ENCODE assay signal across 15 cellular contexts in the genomic region with DNA sequence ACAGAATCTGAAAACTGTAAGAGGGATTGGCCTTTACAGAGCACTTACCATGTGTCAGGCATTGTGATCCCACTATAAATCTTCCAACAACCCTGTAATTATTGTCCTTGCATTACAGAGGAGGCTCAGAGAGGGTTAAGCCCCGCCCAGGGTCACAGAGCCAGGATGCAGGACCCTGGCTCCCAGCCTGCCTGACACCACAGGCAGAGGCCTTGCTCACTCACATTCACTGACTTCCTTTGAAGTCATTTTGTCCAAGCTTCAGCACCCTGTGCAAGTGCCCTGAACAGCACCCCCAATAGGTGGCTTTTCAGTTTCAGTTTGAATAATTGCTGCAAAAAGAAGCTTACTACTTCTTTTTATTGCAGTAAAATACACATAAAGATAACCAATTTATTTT.
DNase-seq lines count a peak whose midpoint lies in the region; FAIRE-seq and TF ChIP-seq lines count a peak whose summit lies in the region.
"Had no signal": no experiment of that assay in that cellular context is flagged by ENCODE, and none has a peak within 500 bp of the region (broad histone marks: within the 10 kb centered on the region; RNA-seq: fewer than 3 reads in every experiment).

No MANE protein-coding gene starts in this region.

- no peaks in the 10 kb centered on the region for H3K4me1 Mint-ChIP-seq in T-helper 2 cell treated with Interferon-gamma antibody and Interleukin-4, amounts not matched to agents 5 μg/mL and 100 μg/mL, for 36 hours (ENCODE audit: low read depth)

- H3K9me1 ChIP-seq in endothelial cell of umbilical vein (replicated peaks; ENCODE audit: control insufficient read depth, extremely low read depth, insufficient read depth, low read length) = no peaks in the 10 kb centered on the region

- POLR2A ChIA-PET in endothelial cell of umbilical vein (lab: Charles Lee) = no interaction called here

- TF ChIP-seq POLR2A in endothelial cell of umbilical vein (IDR thresholded peaks at IDR 0.05; ENCODE audit: low read depth, low read length) (no peak), spleen (IDR thresholded peaks at IDR 0.05) (no peak)

- H3K27ac ChIP-seq in endothelial cell of umbilical vein (ENCODE audit: insufficient read depth, low read depth, low read length) (no peak overlapping the region), spleen (peak overlapping the region; percentile 22 to 77 (median 74))
- H3K27ac ChIP-seq: GM23248, SJSA1 had no signal

- no peak overlapping the region for H3K4me3 ChIP-seq in endothelial cell of umbilical vein (replicated peaks in 1 of 3; ENCODE audit: insufficient read depth in 1 of 3, low read depth in 1 of 3, low read length in 3 of 3)
- no peak overlapping the region for H3K4me3 ChIP-seq in spleen
- H3K4me3 ChIP-seq: GM23248, SJSA1 had no signal

- H4K20me1 ChIP-seq in endothelial cell of umbilical vein (replicated peaks; ENCODE audit: control insufficient read depth, extremely low read depth, insufficient read depth, low read length) = no peaks in the 10 kb centered on the region

- peak; percentile 6 to 28 for TF ChIP-seq CTCF in endothelial cell of umbilical vein (IDR thresholded peaks at IDR 0.05; ENCODE audit: extremely low read depth in 1 of 2, insufficient read depth in 1 of 2, low read depth in 1 of 2, low read length in 2 of 2)
- TF ChIP-seq CTCF in spleen (IDR thresholded peaks at IDR 0.05 in 8 of 11, conservative IDR thresholded peaks at IDR 0.05 in 3 of 11) = peak in 7 of 11 experiments; percentile 13 to 43 (median 34)

- H3K4me3 Mint-ChIP-seq in T-helper 2 cell treated with Interferon-gamma antibody and Interleukin-4, amounts not matched to agents 5 μg/mL and 100 μg/mL, for 36 hours = no peak overlapping the region
- H3K4me3 Mint-ChIP-seq: activated T-cell treated with anti-CD3 and anti-CD28 coated beads, Interleukin-2, amount 50 U/mL, for 24 hours had no signal

- DNase-seq in DMS 273 (lab: John Stamatoyannopoulos, UW; ENCODE audit: unreplicated experiment) = peak; percentile 8
- no peak for DNase-seq in DMS 273 treated with DMSO at 0.1 percent for 48 hours (lab: John Stamatoyannopoulos, UW)
- DNase-seq in NCI-H2227 treated with DMSO at 0.1 percent for 48 hours (lab: John Stamatoyannopoulos, UW) = peak; percentile 89
- DNase-seq in endothelial cell of umbilical vein (ENCODE audit: low read depth, low spot score) = peak; percentile 80
- DNase-seq in spleen = peak; percentile 84
- no peak for DNase-seq in middle frontal gyrus (ENCODE audit: extremely low spot score, low spot score)
- no peak for DNase-seq in medulla oblongata (ENCODE audit: extremely low spot score)
- no peak for DNase-seq in T-helper 2 cell treated with Interferon-gamma antibody and Interleukin-4, amounts not matched to agents 5 μg/mL and 100 μg/mL, for 36 hours (ENCODE audit: low spot score)
- DNase-seq: 8988T; activated CD4-positive, CD25-positive, alpha-beta regulatory T cell treated with anti-CD3 and anti-CD28 coated beads, Interleukin-2, amount 50 U/mL, for 72 hours; activated T-cell treated with anti-CD3 and anti-CD28 coated beads, Interleukin-2, amount 50 U/mL, for 24 hours; anterior cingulate cortex; GM23248; midbrain had no signal

- WGBS in spleen, 5 donors = 69 to 100% (median 70%) methylated on average over 1 of the region's 1 CpG

- H3K9ac ChIP-seq in endothelial cell of umbilical vein (replicated peaks; ENCODE audit: extremely low read depth, insufficient read depth, low read length) = no peak overlapping the region
- H3K9ac ChIP-seq: GM23248 had no signal

- no TSS peak for BruUV-seq in endothelial cell of umbilical vein (replicated peaks; lab: Mats Ljungman, UMichigan)

- H3K27ac Mint-ChIP-seq in T-helper 2 cell treated with Interferon-gamma antibody and Interleukin-4, amounts not matched to agents 5 μg/mL and 100 μg/mL, for 36 hours = no peak overlapping the region
- H3K27ac Mint-ChIP-seq: activated T-cell treated with anti-CD3 and anti-CD28 coated beads, Interleukin-2, amount 50 U/mL, for 24 hours had no signal

- no peaks in the 10 kb centered on the region for H3K79me2 ChIP-seq in endothelial cell of umbilical vein (ENCODE audit: control insufficient read depth, insufficient read depth, low read length)

- no peaks in the 10 kb centered on the region for H3K36me3 Mint-ChIP-seq in T-helper 2 cell treated with Interferon-gamma antibody and Interleukin-4, amounts not matched to agents 5 μg/mL and 100 μg/mL, for 36 hours (ENCODE audit: low read depth)

- no peaks in the 10 kb centered on the region for H3K4me1 ChIP-seq in endothelial cell of umbilical vein (ENCODE audit: control insufficient read depth, extremely low read depth, insufficient read depth, low read length)
- H3K4me1 ChIP-seq in spleen = no peaks in the 10 kb centered on the region
- H3K4me1 ChIP-seq: SJSA1 had no signal

- H3K4me2 ChIP-seq in endothelial cell of umbilical vein (ENCODE audit: insufficient read depth, low read length) = no peak overlapping the region

- H2AFZ ChIP-seq in endothelial cell of umbilical vein (ENCODE audit: low read depth, low read length) = no peak overlapping the region
- H2AFZ ChIP-seq: GM23248 had no signal

- dilution Hi-C loops in endothelial cell of umbilical vein (cut with MboI; ENCODE audit: extremely low pct_ligation_motif_present, low sequenced_read_pairs) = no loop called here

- H3K36me3 ChIP-seq in endothelial cell of umbilical vein (ENCODE audit: control insufficient read depth in 2 of 2, extremely low read depth in 1 of 2, insufficient read depth in 2 of 2, low read length in 2 of 2) (no peaks in the 10 kb centered on the region), spleen (no peaks in the 10 kb centered on the region)
- H3K36me3 ChIP-seq: SJSA1 had no signal

- intact Hi-C loops in endothelial cell of umbilical vein (cut with micrococcal nuclease) (loop anchor here (5.0 kb wide), 1 partner anchor 543 kb away; no protein-coding TSS in a partner anchor), spleen (cut with DNase I; ENCODE audit: low total_unique reads) (no loop called here)

- H3K9me3 ChIP-seq in endothelial cell of umbilical vein (replicated peaks; ENCODE audit: control insufficient read depth, insufficient read depth, low read length) (no peaks in the 10 kb centered on the region), spleen (peaks cover 0 to 7% (median 0%) of the 10 kb centered on the region in 8 donors)

- H3K9me3 Mint-ChIP-seq in T-helper 2 cell treated with Interferon-gamma antibody and Interleukin-4, amounts not matched to agents 5 μg/mL and 100 μg/mL, for 36 hours = no peaks in the 10 kb centered on the region
- H3K9me3 Mint-ChIP-seq: activated T-cell treated with anti-CD3 and anti-CD28 coated beads, Interleukin-2, amount 50 U/mL, for 24 hours had no signal

- H3K27me3 Mint-ChIP-seq in T-helper 2 cell treated with Interferon-gamma antibody and Interleukin-4, amounts not matched to agents 5 μg/mL and 100 μg/mL, for 36 hours (ENCODE audit: low read depth) = no peaks in the 10 kb centered on the region
- H3K27me3 Mint-ChIP-seq: activated T-cell treated with anti-CD3 and anti-CD28 coated beads, Interleukin-2, amount 50 U/mL, for 24 hours had no signal

- no peaks in the 10 kb centered on the region for H3K27me3 ChIP-seq in endothelial cell of umbilical vein (ENCODE audit: control insufficient read depth in 2 of 2, insufficient read depth in 2 of 2, low read length in 2 of 2)
- H3K27me3 ChIP-seq in spleen (replicated peaks in 1 of 7) = no peaks in the 10 kb centered on the region
- H3K27me3 ChIP-seq: SJSA1 had no signal

- CTCF ChIA-PET in endothelial cell of umbilical vein (lab: Charles Lee) = interaction anchor here (0.6 to 1.8 kb wide), 7 partner anchors 10 to 544 kb away, joined by 3 to 9 read pairs (median 4); no protein-coding TSS in a partner anchor

- FAIRE-seq in endothelial cell of umbilical vein (lab: Jason Lieb, UNC) = no peak

TF ChIP-seq in endothelial cell of umbilical vein, 7 proteins besides CTCF, POLR2A, EP300 and RAD21:
- TF ChIP-seq POLR2AphosphoS5 (IDR thresholded peaks at IDR 0.05; ENCODE audit: insufficient read depth, low read depth, low read length) = no peak
- TF ChIP-seq MYC (IDR thresholded peaks at IDR 0.05; ENCODE audit: low read depth, low read length) = no peak
- no peak for TF ChIP-seq FOS (IDR thresholded peaks at IDR 0.05; ENCODE audit: borderline replicate concordance, insufficient read depth, low read length)
- TF ChIP-seq MAX (IDR thresholded peaks at IDR 0.05; ENCODE audit: insufficient read depth, insufficient read length) = no peak
- TF ChIP-seq GATA2 (IDR thresholded peaks at IDR 0.05; ENCODE audit: insufficient read depth, insufficient read length, low read depth, low read length) = no peak
- TF ChIP-seq EZH2 (IDR thresholded peaks at IDR 0.05; ENCODE audit: borderline replicate concordance, low read depth, low read length, severe bottlenecking) = no peak
- TF ChIP-seq JUN (IDR thresholded peaks at IDR 0.05; ENCODE audit: borderline replicate concordance, insufficient read depth, insufficient read length, low read depth) = no peak

Comparison
In these comparisons a context has a peak if more than half of its experiments do, and no peak if none do; other contexts are left out.
1. DNase-seq: peak in DMS 273 (single experiment), NCI-H2227 treated with DMSO at 0.1 percent for 48 hours (single experiment), endothelial cell of umbilical vein (single experiment) and spleen (single experiment); none in DMS 273 treated with DMSO at 0.1 percent for 48 hours (single experiment), middle frontal gyrus (single experiment), medulla oblongata (single experiment) and T-helper 2 cell treated with Interferon-gamma antibody and Interleukin-4, amounts not matched to agents 5 μg/mL and 100 μg/mL, for 36 hours (single experiment).